ENCODE assay signal across 12 cellular contexts in genomic region chr9:16728128-16728505, GRCh38.
DNase-seq lines count a peak whose midpoint lies in the region; ATAC-seq and TF ChIP-seq lines count a peak whose summit lies in the region.
"Had no signal": no experiment of that assay in that cellular context is flagged by ENCODE, and none has a peak within 500 bp of the region (broad histone marks: within the 10 kb centered on the region; RNA-seq: fewer than 3 reads in every experiment).

No MANE protein-coding gene starts in this region.

- H4K12ac ChIP-seq in trophoblast cell (ENCODE audit: low read depth, low read length), result no peak overlapping the region

- H3K9me3 ChIP-seq in BLaER1 (no peaks in the 10 kb centered on the region), esophagus squamous epithelium (no peaks in the 10 kb centered on the region), trophoblast cell (ENCODE audit: insufficient read depth, low read depth, low read length) (no peaks in the 10 kb centered on the region)
- no peaks in the 10 kb centered on the region for H3K9me3 ChIP-seq in CD4-positive, alpha-beta memory T cell (ENCODE audit: control insufficient read depth in 1 of 2, low read length in 2 of 2)

- CTCF ChIA-PET in CD4-positive, alpha-beta memory T cell (lab: Charles Lee; ENCODE audit: partially characterized antibody), result no interaction called here

- ATAC-seq in HG03159 (IDR thresholded peaks at IDR 0.05; ENCODE audit: unreplicated experiment), result no peak
- ATAC-seq: naive thymus-derived CD4-positive, alpha-beta T cell had no signal

- no peak overlapping the region for H2AFZ ChIP-seq in trophoblast cell (ENCODE audit: insufficient read depth, low read length, poor library complexity)

- no peaks in the 10 kb centered on the region for H4K20me1 ChIP-seq in BLaER1

- 81 to 82% methylated on average over 3 to 4 of the region's 4 CpGs for WGBS in esophagus squamous epithelium, 2 donors
- WGBS in trophoblast cell (ENCODE audit: extremely low coverage, insufficient coverage, insufficient read length), result no CpG with 5 or more reads among the region's 4 CpGs

- no peak overlapping the region for H3K14ac ChIP-seq in trophoblast cell (ENCODE audit: low read length)

- H3K4me3 ChIP-seq in BLaER1, result no peak overlapping the region
- peak overlapping the region in 3 of 4 donors; percentile 50 to 68 (median 51) for H3K4me3 ChIP-seq in esophagus squamous epithelium
- no peak overlapping the region for H3K4me3 ChIP-seq in trophoblast cell (ENCODE audit: low read depth, low read length)
- no peak overlapping the region for H3K4me3 ChIP-seq in CD4-positive, alpha-beta memory T cell (ENCODE audit: low read length in 2 of 2)

- DNase-seq in NCI-H446 (lab: John Stamatoyannopoulos, UW), result peak; percentile 47 to 53
- no peak for DNase-seq in esophagus squamous epithelium (lab: John Stamatoyannopoulos, UW)
- no peak for DNase-seq in trophoblast cell
- no peak for DNase-seq in CD4-positive, alpha-beta memory T cell
- DNase-seq in cortex of kidney (lab: John Stamatoyannopoulos, UW), result no peak
- no peak for DNase-seq in DMS79 treated with DMSO at 0.1 percent for 48 hours (lab: John Stamatoyannopoulos, UW)
- DNase-seq: activated effector memory CD4-positive, alpha-beta T cell treated with Interleukin-2 at 50 U/mL for 16 hours; naive thymus-derived CD4-positive, alpha-beta T cell had no signal

- H3K4me2 ChIP-seq in BLaER1 (peak overlapping the region; percentile 79), trophoblast cell (ENCODE audit: low read length) (peak overlapping the region; percentile 32)

- intact Hi-C loops in esophagus squamous epithelium (cut with DNase I), result no loop called here
- intact Hi-C loops in CD4-positive, alpha-beta memory T cell (cut with micrococcal nuclease), result no loop called here

- no peak overlapping the region for H2BK12ac ChIP-seq in trophoblast cell (ENCODE audit: low read length)

- no peak overlapping the region for H3K23ac ChIP-seq in trophoblast cell (ENCODE audit: low read length)

- peaks cover 2 to 8% of the 10 kb centered on the region in 2 donors for H3K27me3 Mint-ChIP-seq in CD4-positive, alpha-beta memory T cell

- no peak overlapping the region for H3K4ac ChIP-seq in trophoblast cell (ENCODE audit: low read depth, low read length)

- peaks cover 9% of the 10 kb centered on the region for H3K79me1 ChIP-seq in trophoblast cell (ENCODE audit: low read length)

- no peaks in the 10 kb centered on the region for H3K36me3 Mint-ChIP-seq in CD4-positive, alpha-beta memory T cell
- H3K36me3 Mint-ChIP-seq: naive thymus-derived CD4-positive, alpha-beta T cell had no signal

- H3K9me3 Mint-ChIP-seq in CD4-positive, alpha-beta memory T cell, result peaks cover 0 to 6% (median 1%) of the 10 kb centered on the region in 8 donors
- H3K9me3 Mint-ChIP-seq: T-helper 1 cell treated with Interleukin-12 subunit alpha and Interleukin-12 subunit beta and Interleukin-4 antibody, amounts not matched to agents 30 μg/mL and 1 μg/mL, for 36 hours had no signal

- TF ChIP-seq POLR2A in esophagus squamous epithelium (IDR thresholded peaks at IDR 0.05), result no peak

- no peak overlapping the region for H2BK5ac ChIP-seq in trophoblast cell (ENCODE audit: low read depth, low read length, poor library complexity)

- no peak overlapping the region for H3K4me3 Mint-ChIP-seq in CD4-positive, alpha-beta memory T cell
- H3K4me3 Mint-ChIP-seq: naive thymus-derived CD4-positive, alpha-beta T cell; T-helper 1 cell treated with Interleukin-12 subunit alpha and Interleukin-12 subunit beta and Interleukin-4 antibody, amounts not matched to agents 30 μg/mL and 1 μg/mL, for 36 hours had no signal

- no peak overlapping the region for H3K27ac ChIP-seq in BLaER1
- peak overlapping the region in 3 of 4 donors; percentile 28 to 85 (median 83) for H3K27ac ChIP-seq in esophagus squamous epithelium
- H3K27ac ChIP-seq in trophoblast cell (ENCODE audit: low read depth, low read length), result peak overlapping the region; percentile 1
- no peak overlapping the region for H3K27ac ChIP-seq in CD4-positive, alpha-beta memory T cell (ENCODE audit: low read depth, low read length)
- H3K27ac ChIP-seq: epithelial cell of prostate had no signal

- POLR2A ChIA-PET in CD4-positive, alpha-beta memory T cell (lab: Charles Lee; ENCODE audit: partially characterized antibody), result no interaction called here

- H4K8ac ChIP-seq in trophoblast cell (ENCODE audit: low read depth, low read length), result no peak overlapping the region

- H2BK120ac ChIP-seq in trophoblast cell (ENCODE audit: insufficient read depth, low read length, poor library complexity), result no peak overlapping the region

- no peak for TF ChIP-seq CTCF in esophagus squamous epithelium (IDR thresholded peaks at IDR 0.05)

- H3K18ac ChIP-seq in trophoblast cell (ENCODE audit: low read length), result no peak overlapping the region

- H3K4me1 ChIP-seq in BLaER1 (peaks cover 23% of the 10 kb centered on the region; the same call in 1 of the 2 replicates), esophagus squamous epithelium (peaks cover 0 to 63% (median 3%) of the 10 kb centered on the region in 3 donors), trophoblast cell (ENCODE audit: control insufficient read depth in 1 of 2, insufficient read depth in 2 of 2, low read length in 2 of 2) (peaks cover 2 to 5% of the 10 kb centered on the region in 2 experiments)
- no peaks in the 10 kb centered on the region for H3K4me1 ChIP-seq in CD4-positive, alpha-beta memory T cell (ENCODE audit: insufficient read depth, low read length)

- H3K9ac ChIP-seq in BLaER1, result no peak overlapping the region
- no peak overlapping the region for H3K9ac ChIP-seq in trophoblast cell (ENCODE audit: low read length)

- H3K36me3 ChIP-seq in BLaER1 (no peaks in the 10 kb centered on the region), esophagus squamous epithelium (no peaks in the 10 kb centered on the region), trophoblast cell (ENCODE audit: control insufficient read depth in 1 of 2, insufficient read depth in 2 of 2, low read length in 2 of 2) (no peaks in the 10 kb centered on the region)
- H3K36me3 ChIP-seq in CD4-positive, alpha-beta memory T cell (ENCODE audit: insufficient read depth, low read length), result no peaks in the 10 kb centered on the region

- H3K79me2 ChIP-seq in trophoblast cell (ENCODE audit: control insufficient read depth, insufficient read depth, low read length, poor library complexity), result peaks cover 6% of the 10 kb centered on the region

- no peak overlapping the region for H2AK5ac ChIP-seq in trophoblast cell (ENCODE audit: low read length)

- H4K91ac ChIP-seq in trophoblast cell (ENCODE audit: low read depth, low read length), result no peak overlapping the region

- H3K27ac Mint-ChIP-seq in CD4-positive, alpha-beta memory T cell, result no peak overlapping the region
- H3K27ac Mint-ChIP-seq: naive thymus-derived CD4-positive, alpha-beta T cell; T-helper 1 cell treated with Interleukin-12 subunit alpha and Interleukin-12 subunit beta and Interleukin-4 antibody, amounts not matched to agents 30 μg/mL and 1 μg/mL, for 36 hours had no signal

- H3K4me1 Mint-ChIP-seq in CD4-positive, alpha-beta memory T cell, result peaks cover 0 to 5% (median 1%) of the 10 kb centered on the region in 4 donors

- H3K27me3 ChIP-seq in BLaER1 (peaks cover 24% of the 10 kb centered on the region), esophagus squamous epithelium (no peaks in the 10 kb centered on the region), trophoblast cell (ENCODE audit: insufficient read depth, low read length) (no peaks in the 10 kb centered on the region)
- H3K27me3 ChIP-seq in CD4-positive, alpha-beta memory T cell (ENCODE audit: insufficient read depth, low read length), result no peaks in the 10 kb centered on the region

Comparison
In these comparisons a context has a peak if more than half of its experiments do, and no peak if none do; other contexts are left out.
1. H3K27ac ChIP-seq: peak in esophagus squamous epithelium (3 of 4) and trophoblast cell (single experiment); none in BLaER1 (single experiment) and CD4-positive, alpha-beta memory T cell (single experiment).
2. H3K4me3 ChIP-seq: peak in esophagus squamous epithelium (3 of 4); none in BLaER1 (single experiment), trophoblast cell (single experiment) and CD4-positive, alpha-beta memory T cell (0 of 2).
3. DNase-seq: peak in NCI-H446 (2 of 2); none in esophagus squamous epithelium (single experiment), trophoblast cell (0 of 2), CD4-positive, alpha-beta memory T cell (0 of 5), cortex of kidney (single experiment) and DMS79 treated with DMSO at 0.1 percent for 48 hours (single experiment).